ENCODE assay signal across 11 cellular contexts in genomic region chrX:46710425-46710824, GRCh38. TPM values are rescaled to one million over a fixed set of nuclear protein-coding genes. Genes with fewer than 3 reads are reported as not detected.
DNase-seq lines count a peak whose midpoint lies in the region; ATAC-seq and TF ChIP-seq lines count a peak whose summit lies in the region.
"Had no signal": no experiment of that assay in that cellular context is flagged by ENCODE, and none has a peak within 500 bp of the region (broad histone marks: within the 10 kb centered on the region; RNA-seq: fewer than 3 reads in every experiment).

No MANE protein-coding gene starts in this region.

- no peak for DNase-seq in activated CD8-positive, alpha-beta T cell treated with anti-CD3 and anti-CD28 coated beads for 36 hours
- DNase-seq in activated CD8-positive, alpha-beta T cell treated with anti-CD3 and anti-CD28 coated beads, Interleukin-2, amount 10 ng/mL, durations not matched to agents 7 days and 5 days = no peak
- DNase-seq in choroid plexus epithelial cell (ENCODE audit: low read depth) (peak; percentile 51), MV-4-11 (lab: John Stamatoyannopoulos, UW) (no peak), NCI-H524 treated with DMSO at 0.1 percent for 48 hours (lab: John Stamatoyannopoulos, UW) (no peak)
- DNase-seq in stimulated activated naive B cell treated with anti-CD40 and anti-IgM and Interleukin-4, amounts not matched to agents 10 μg/mL and 1 μg/mL and 100 μg/mL, for 72 hours = peak; percentile 23
- no peak for DNase-seq in activated CD4-positive, CD25-positive, alpha-beta regulatory T cell treated with anti-CD3 and anti-CD28 coated beads, Interleukin-2, amount 50 U/mL, for 72 hours
- DNase-seq: NCI-H187 had no signal

- H4K20me1 ChIP-seq in OCI-LY3 (ENCODE audit: insufficient read depth, low read length) = peaks cover 22% of the 10 kb centered on the region

- H3K4me3 ChIP-seq in OCI-LY3 (ENCODE audit: low read length) (no peak overlapping the region), choroid plexus epithelial cell (ENCODE audit: low read depth, low read length) (no peak overlapping the region)

- no peak overlapping the region for H3K9ac ChIP-seq in OCI-LY3 (ENCODE audit: low read length)

- no peak for TF ChIP-seq CTCF in activated CD8-positive, alpha-beta T cell treated with anti-CD3 and anti-CD28 coated beads for 36 hours (IDR thresholded peaks at IDR 0.05)
- no peak for TF ChIP-seq CTCF in OCI-LY3 (IDR thresholded peaks at IDR 0.05; ENCODE audit: low read depth, low read length)
- no peak for TF ChIP-seq CTCF in choroid plexus epithelial cell (conservative IDR thresholded peaks at IDR 0.05; ENCODE audit: low read depth, low read length)

- peaks cover 55% of the 10 kb centered on the region for H3K4me1 ChIP-seq in OCI-LY3 (ENCODE audit: low read length)

- H3K4me2 ChIP-seq in OCI-LY3 (ENCODE audit: low read length) = peak overlapping the region; percentile 75; the same call in 1 of the 2 replicates

- H3K27me3 ChIP-seq in OCI-LY3 (ENCODE audit: low read depth, low read length) = no peaks in the 10 kb centered on the region

- peaks cover 11% of the 10 kb centered on the region for H3K36me3 ChIP-seq in OCI-LY3 (replicated peaks; ENCODE audit: low read depth, low read length)

- intact Hi-C loops in activated CD8-positive, alpha-beta T cell treated with anti-CD3 and anti-CD28 coated beads for 36 hours (cut with micrococcal nuclease) = no loop called here

- H3K4me3 Mint-ChIP-seq in activated CD8-positive, alpha-beta T cell treated with anti-CD3 and anti-CD28 coated beads for 36 hours = no peak overlapping the region
- H3K4me3 Mint-ChIP-seq in activated CD8-positive, alpha-beta T cell treated with anti-CD3 and anti-CD28 coated beads, Interleukin-2, amount 10 ng/mL, durations not matched to agents 7 days and 5 days = no peak overlapping the region
- peak overlapping the region; percentile 70 for H3K4me3 Mint-ChIP-seq in stimulated activated naive B cell treated with anti-CD40 and anti-IgM and Interleukin-4, amounts not matched to agents 10 μg/mL and 1 μg/mL and 100 μg/mL, for 72 hours
- H3K4me3 Mint-ChIP-seq: dendritic cell treated with granulocyte-macrophage colony-stimulating factor and Interleukin-4, amounts not matched to agents 40 ng/mL and 50 ng/mL, for 4 days; natural killer cell treated with Interleukin-12 subunit alpha and Interleukin-12 subunit beta and Interleukin-15 and Interleukin-18, amount 100 ng/mL, for 72 hours had no signal

- peaks cover 11% of the 10 kb centered on the region for H3K36me3 Mint-ChIP-seq in activated CD8-positive, alpha-beta T cell treated with anti-CD3 and anti-CD28 coated beads for 36 hours (ENCODE audit: low read depth)
- H3K36me3 Mint-ChIP-seq in activated CD8-positive, alpha-beta T cell treated with anti-CD3 and anti-CD28 coated beads, Interleukin-2, amount 10 ng/mL, durations not matched to agents 7 days and 5 days (ENCODE audit: low read depth) = no peaks in the 10 kb centered on the region
- H3K36me3 Mint-ChIP-seq in stimulated activated naive B cell treated with anti-CD40 and anti-IgM and Interleukin-4, amounts not matched to agents 10 μg/mL and 1 μg/mL and 100 μg/mL, for 72 hours = peaks cover 15 to 42% of the 10 kb centered on the region in 2 donors
- H3K36me3 Mint-ChIP-seq: natural killer cell treated with Interleukin-12 subunit alpha and Interleukin-12 subunit beta and Interleukin-15 and Interleukin-18, amount 100 ng/mL, for 72 hours had no signal

- no peaks in the 10 kb centered on the region for H3K9me3 Mint-ChIP-seq in activated CD8-positive, alpha-beta T cell treated with anti-CD3 and anti-CD28 coated beads for 36 hours
- no peaks in the 10 kb centered on the region for H3K9me3 Mint-ChIP-seq in activated CD8-positive, alpha-beta T cell treated with anti-CD3 and anti-CD28 coated beads, Interleukin-2, amount 10 ng/mL, durations not matched to agents 7 days and 5 days (ENCODE audit: insufficient read depth)
- peaks cover 2 to 9% of the 10 kb centered on the region in 2 donors for H3K9me3 Mint-ChIP-seq in stimulated activated naive B cell treated with anti-CD40 and anti-IgM and Interleukin-4, amounts not matched to agents 10 μg/mL and 1 μg/mL and 100 μg/mL, for 72 hours
- H3K9me3 Mint-ChIP-seq: dendritic cell treated with granulocyte-macrophage colony-stimulating factor and Interleukin-4, amounts not matched to agents 40 ng/mL and 50 ng/mL, for 4 days; natural killer cell treated with Interleukin-12 subunit alpha and Interleukin-12 subunit beta and Interleukin-15 and Interleukin-18, amount 100 ng/mL, for 72 hours had no signal

- H3K4me1 Mint-ChIP-seq in activated CD8-positive, alpha-beta T cell treated with anti-CD3 and anti-CD28 coated beads for 36 hours (ENCODE audit: low read depth) = peaks cover 68% of the 10 kb centered on the region
- peaks cover 39% of the 10 kb centered on the region for H3K4me1 Mint-ChIP-seq in activated CD8-positive, alpha-beta T cell treated with anti-CD3 and anti-CD28 coated beads, Interleukin-2, amount 10 ng/mL, durations not matched to agents 7 days and 5 days (ENCODE audit: low read depth)
- peaks cover 41 to 87% of the 10 kb centered on the region in 2 donors for H3K4me1 Mint-ChIP-seq in stimulated activated naive B cell treated with anti-CD40 and anti-IgM and Interleukin-4, amounts not matched to agents 10 μg/mL and 1 μg/mL and 100 μg/mL, for 72 hours

- 0 out of 2 replicates have a peak overlapping the region, but pooled peaks have one; percentile 1 for H3K27ac ChIP-seq in OCI-LY3 (ENCODE audit: low read length)

- no peaks in the 10 kb centered on the region for H3K27me3 Mint-ChIP-seq in activated CD8-positive, alpha-beta T cell treated with anti-CD3 and anti-CD28 coated beads for 36 hours
- no peaks in the 10 kb centered on the region for H3K27me3 Mint-ChIP-seq in activated CD8-positive, alpha-beta T cell treated with anti-CD3 and anti-CD28 coated beads, Interleukin-2, amount 10 ng/mL, durations not matched to agents 7 days and 5 days (ENCODE audit: low read depth)
- H3K27me3 Mint-ChIP-seq in stimulated activated naive B cell treated with anti-CD40 and anti-IgM and Interleukin-4, amounts not matched to agents 10 μg/mL and 1 μg/mL and 100 μg/mL, for 72 hours = peaks cover 0 to 10% of the 10 kb centered on the region in 2 donors
- H3K27me3 Mint-ChIP-seq: dendritic cell treated with granulocyte-macrophage colony-stimulating factor and Interleukin-4, amounts not matched to agents 40 ng/mL and 50 ng/mL, for 4 days had no signal

- CTCF ChIA-PET in activated CD8-positive, alpha-beta T cell treated with anti-CD3 and anti-CD28 coated beads for 36 hours (lab: Charles Lee) = no interaction called here
- CTCF ChIA-PET in activated CD8-positive, alpha-beta T cell treated with anti-CD3 and anti-CD28 coated beads, Interleukin-2, amount 10 ng/mL, durations not matched to agents 7 days and 5 days (lab: Charles Lee) = no interaction called here

- peak; percentile 32 for ATAC-seq in activated CD8-positive, alpha-beta T cell treated with anti-CD3 and anti-CD28 coated beads for 36 hours
- ATAC-seq in activated CD8-positive, alpha-beta T cell treated with anti-CD3 and anti-CD28 coated beads, Interleukin-2, amount 10 ng/mL, durations not matched to agents 7 days and 5 days = no peak
- peak; percentile 29 to 33 for ATAC-seq in stimulated activated naive B cell treated with anti-CD40 and anti-IgM and Interleukin-4, amounts not matched to agents 10 μg/mL and 1 μg/mL and 100 μg/mL, for 72 hours (replicated peaks)
- ATAC-seq: natural killer cell treated with Interleukin-12 subunit alpha and Interleukin-12 subunit beta and Interleukin-15 and Interleukin-18, amount 100 ng/mL, for 72 hours had no signal

- no peak overlapping the region for H2AFZ ChIP-seq in OCI-LY3 (ENCODE audit: low read depth, low read length)

- H3K79me2 ChIP-seq in OCI-LY3 (ENCODE audit: low read length) = peaks cover 55% of the 10 kb centered on the region

- peak overlapping the region; percentile 60 for H3K27ac Mint-ChIP-seq in activated CD8-positive, alpha-beta T cell treated with anti-CD3 and anti-CD28 coated beads for 36 hours
- no peak overlapping the region for H3K27ac Mint-ChIP-seq in activated CD8-positive, alpha-beta T cell treated with anti-CD3 and anti-CD28 coated beads, Interleukin-2, amount 10 ng/mL, durations not matched to agents 7 days and 5 days
- H3K27ac Mint-ChIP-seq in stimulated activated naive B cell treated with anti-CD40 and anti-IgM and Interleukin-4, amounts not matched to agents 10 μg/mL and 1 μg/mL and 100 μg/mL, for 72 hours = peak overlapping the region; percentile 90
- H3K27ac Mint-ChIP-seq: dendritic cell treated with granulocyte-macrophage colony-stimulating factor and Interleukin-4, amounts not matched to agents 40 ng/mL and 50 ng/mL, for 4 days; natural killer cell treated with Interleukin-12 subunit alpha and Interleukin-12 subunit beta and Interleukin-15 and Interleukin-18, amount 100 ng/mL, for 72 hours had no signal

- POLR2A ChIA-PET in activated CD8-positive, alpha-beta T cell treated with anti-CD3 and anti-CD28 coated beads for 36 hours (lab: Charles Lee) = interaction anchor here (0.6 kb wide), 1 partner anchor 458 kb away, joined by 3 read pairs; no protein-coding TSS in a partner anchor
- POLR2A ChIA-PET in activated CD8-positive, alpha-beta T cell treated with anti-CD3 and anti-CD28 coated beads, Interleukin-2, amount 10 ng/mL, durations not matched to agents 7 days and 5 days (lab: Charles Lee) = interaction anchor here (0.7 kb wide), 1 partner anchor 952 kb away, joined by 3 read pairs; no protein-coding TSS in a partner anchor

- H3K9me3 ChIP-seq in OCI-LY3 (ENCODE audit: insufficient read depth, low read length) = peaks cover 9% of the 10 kb centered on the region; the same call in 1 of the 2 replicates

RNA-seq across cellular contexts. Expression of gene SLC9A7, which starts 48.5 kb away (rescaled TPM):
- 10 to 100 TPM; 16.9 to 17.0 TPM for total RNA-seq in activated CD8-positive, alpha-beta T cell treated with anti-CD3 and anti-CD28 coated beads for 36 hours
- total RNA-seq in activated CD8-positive, alpha-beta T cell treated with anti-CD3 and anti-CD28 coated beads, Interleukin-2, amount 10 ng/mL, durations not matched to agents 7 days and 5 days = 1 to 10 TPM; 3.3 to 3.8 TPM

Comparison
In these comparisons a context has a peak if more than half of its experiments do, and no peak if none do; other contexts are left out.
1. DNase-seq: peak in choroid plexus epithelial cell (single experiment) and stimulated activated naive B cell treated with anti-CD40 and anti-IgM and Interleukin-4, amounts not matched to agents 10 μg/mL and 1 μg/mL and 100 μg/mL, for 72 hours (single experiment); none in activated CD8-positive, alpha-beta T cell treated with anti-CD3 and anti-CD28 coated beads for 36 hours (single experiment), activated CD8-positive, alpha-beta T cell treated with anti-CD3 and anti-CD28 coated beads, Interleukin-2, amount 10 ng/mL, durations not matched to agents 7 days and 5 days (single experiment), MV-4-11 (single experiment), activated CD4-positive, CD25-positive, alpha-beta regulatory T cell treated with anti-CD3 and anti-CD28 coated beads, Interleukin-2, amount 50 U/mL, for 72 hours (single experiment) and NCI-H524 treated with DMSO at 0.1 percent for 48 hours (single experiment).
2. H3K4me3 Mint-ChIP-seq: peak in stimulated activated naive B cell treated with anti-CD40 and anti-IgM and Interleukin-4, amounts not matched to agents 10 μg/mL and 1 μg/mL and 100 μg/mL, for 72 hours (2 of 2); none in activated CD8-positive, alpha-beta T cell treated with anti-CD3 and anti-CD28 coated beads for 36 hours (single experiment) and activated CD8-positive, alpha-beta T cell treated with anti-CD3 and anti-CD28 coated beads, Interleukin-2, amount 10 ng/mL, durations not matched to agents 7 days and 5 days (single experiment).